In genomic region chr4:19961092-19961491, GRCh38 we compare ENCODE assay signal across 20 cellular contexts.
A peak's percentile ranks its signal among the peaks of the same experiment; 100 is the strongest.
DNase-seq lines count a peak whose midpoint lies in the region; ATAC-seq and TF ChIP-seq lines count a peak whose summit lies in the region.
"Had no signal": no experiment of that assay in that cellular context is flagged by ENCODE, and none has a peak within 500 bp of the region (broad histone marks: within the 10 kb centered on the region; RNA-seq: fewer than 3 reads in every experiment).

No MANE protein-coding gene starts in this region.

- H3K79me1 ChIP-seq in IMR-90 (ENCODE audit: low read depth in 1 of 2, low read length in 2 of 2) (no peaks in the 10 kb centered on the region), mesendoderm (ENCODE audit: low read length) (no peaks in the 10 kb centered on the region)

- no peak overlapping the region for H2BK15ac ChIP-seq in IMR-90 (ENCODE audit: low read depth, low read length)
- no peak overlapping the region for H2BK15ac ChIP-seq in mesendoderm (replicated peaks; ENCODE audit: low read depth)

- H2BK120ac ChIP-seq in IMR-90 (ENCODE audit: low read depth, low read length) (no peak overlapping the region), mesendoderm (ENCODE audit: low read depth, low read length) (no peak overlapping the region)

- TF ChIP-seq RAD21 in IMR-90 (IDR thresholded peaks at IDR 0.05; ENCODE audit: low read length), result no peak

- no peaks in the 10 kb centered on the region for H3K9me3 ChIP-seq in IMR-90 (ENCODE audit: control insufficient read depth, insufficient read depth, low read length)
- H3K9me3 ChIP-seq in WERI-Rb-1 (ENCODE audit: severe bottlenecking), result no peaks in the 10 kb centered on the region
- H3K9me3 ChIP-seq: SJSA1 had no signal

- H2BK5ac ChIP-seq in IMR-90 (ENCODE audit: low read depth, low read length, poor library complexity, severe bottlenecking) (peak overlapping the region; percentile 54), mesendoderm (ENCODE audit: low read length) (no peak overlapping the region)

- H2AK5ac ChIP-seq in IMR-90 (ENCODE audit: low read depth, low read length) (no peak overlapping the region), mesendoderm (ENCODE audit: low read length) (no peak overlapping the region)

- peak; percentile 70 for DNase-seq in AG09309 (ENCODE audit: low read depth)
- DNase-seq in IMR-90, result peak; percentile 86
- no peak for DNase-seq in chondrocyte (ENCODE audit: low spot score)
- peak; percentile 70 for DNase-seq in kidney tubule cell (ENCODE audit: low spot score)
- no peak for DNase-seq in COLO829 (ENCODE audit: low spot score)
- no peak for DNase-seq in WERI-Rb-1
- DNase-seq in mesendoderm, result no peak
- DNase-seq: COR-L47; effector memory CD8-positive, alpha-beta T cell; NCI-H1048; NCI-H2081; NCI-H524 treated with DMSO at 0.1 percent for 48 hours; stimulated activated CD4-positive, alpha-beta T cell treated with anti-CD3 and anti-CD28 coated beads, Interleukin-4, amount 100 ng/mL, for 1 hour had no signal

- no peaks in the 10 kb centered on the region for H4K20me1 ChIP-seq in IMR-90 (ENCODE audit: insufficient read depth, low read length)

- no peak overlapping the region for H3K4me3 ChIP-seq in AG09309 (ENCODE audit: control insufficient read depth, low read depth, low read length)
- no peak overlapping the region for H3K4me3 ChIP-seq in IMR-90 (ENCODE audit: insufficient read depth, low read depth, low read length)
- no peak overlapping the region for H3K4me3 ChIP-seq in WERI-Rb-1 (ENCODE audit: low read depth, low read length)
- no peak overlapping the region for H3K4me3 ChIP-seq in mesendoderm (ENCODE audit: low read length)
- H3K4me3 ChIP-seq: SJSA1 had no signal

- no peak overlapping the region; the same call in 1 of the 2 replicates for H3K23ac ChIP-seq in IMR-90 (ENCODE audit: low read depth, low read length)
- no peak overlapping the region for H3K23ac ChIP-seq in mesendoderm (ENCODE audit: low read length)

- BruUV-seq in IMR-90 (replicated peaks; lab: Mats Ljungman, UMichigan), result no TSS peak

- H4K5ac ChIP-seq in IMR-90 (ENCODE audit: low read depth, low read length), result no peak overlapping the region
- no peak overlapping the region for H4K5ac ChIP-seq in mesendoderm (ENCODE audit: low read length)

- no peaks in the 10 kb centered on the region for H3K36me3 ChIP-seq in IMR-90 (ENCODE audit: control insufficient read depth, insufficient read depth, low read length)
- no peaks in the 10 kb centered on the region for H3K36me3 ChIP-seq in WERI-Rb-1
- no peaks in the 10 kb centered on the region for H3K36me3 ChIP-seq in mesendoderm (ENCODE audit: control insufficient read depth, insufficient read depth, low read length)
- H3K36me3 ChIP-seq: SJSA1 had no signal

- no peak overlapping the region for H3K9ac ChIP-seq in IMR-90 (ENCODE audit: low read depth, low read length)
- no peak overlapping the region for H3K9ac ChIP-seq in mesendoderm (ENCODE audit: low read length)
- H3K9ac ChIP-seq: KMS-11 had no signal

- H3K36me3 Mint-ChIP-seq in chondrocyte (ENCODE audit: low read depth), result no peaks in the 10 kb centered on the region

- in situ Hi-C loops in IMR-90 (cut with MboI; ENCODE audit: low sequenced_read_pairs), result no loop called here

- H3K4ac ChIP-seq in IMR-90 (ENCODE audit: low read depth, low read length), result no peak overlapping the region
- no peak overlapping the region for H3K4ac ChIP-seq in mesendoderm (ENCODE audit: low read depth, low read length)

- no peaks in the 10 kb centered on the region for H3K27me3 ChIP-seq in IMR-90 (ENCODE audit: control insufficient read depth, insufficient read depth, low read length)
- no peaks in the 10 kb centered on the region for H3K27me3 ChIP-seq in WERI-Rb-1 (ENCODE audit: insufficient read depth, low read depth, severe bottlenecking)
- H3K27me3 ChIP-seq in mesendoderm (ENCODE audit: insufficient read depth, low read length, poor library complexity), result no peaks in the 10 kb centered on the region
- H3K27me3 ChIP-seq: SJSA1 had no signal

- H3K27me3 Mint-ChIP-seq in chondrocyte (ENCODE audit: low read depth), result no peaks in the 10 kb centered on the region
- H3K27me3 Mint-ChIP-seq: central memory CD8-positive, alpha-beta T cell; effector memory CD8-positive, alpha-beta T cell had no signal

- H3K4me3 Mint-ChIP-seq in chondrocyte (ENCODE audit: unreplicated experiment), result no peak overlapping the region
- H3K4me3 Mint-ChIP-seq: central memory CD8-positive, alpha-beta T cell; effector memory CD8-positive, alpha-beta T cell had no signal

- WGBS in IMR-90 (ENCODE audit: extremely low coverage in 2 of 2, insufficient read length in 1 of 2), 2 experiments, result no CpG with 5 or more reads among the region's 1 CpG
- WGBS in mesendoderm (ENCODE audit: extremely low coverage, insufficient coverage, low lambda C conversion rate), result no CpG with 5 or more reads among the region's 1 CpG

- peak overlapping the region; percentile 4 for H3K27ac Mint-ChIP-seq in chondrocyte (ENCODE audit: unreplicated experiment)
- H3K27ac Mint-ChIP-seq: activated T-helper 2 cell treated with anti-CD3 and anti-CD28 coated beads, Interferon-gamma antibody, Interleukin-2, Interleukin-4, amounts not matched to agents 10 μg/mL and 5 μg/mL and 100 μg/mL, durations not matched to agents 14 hours and 24 hours and 36 hours; effector memory CD8-positive, alpha-beta T cell had no signal

- TF ChIP-seq CTCF in AG09309 (IDR thresholded peaks at IDR 0.05; ENCODE audit: control insufficient read depth, insufficient read depth, low read depth, low read length, missing control alignments) (no peak), IMR-90 (conservative IDR thresholded peaks at IDR 0.05; ENCODE audit: low read depth, low read length) (no peak), chondrocyte (IDR thresholded peaks at IDR 0.05) (no peak), WERI-Rb-1 (IDR thresholded peaks at IDR 0.05; ENCODE audit: low read depth, low read length) (no peak)

- H3K27ac ChIP-seq in IMR-90 (ENCODE audit: insufficient read depth, low read length), result no peak overlapping the region
- no peak overlapping the region for H3K27ac ChIP-seq in WERI-Rb-1
- no peak overlapping the region for H3K27ac ChIP-seq in mesendoderm (ENCODE audit: low read depth, low read length)
- H3K27ac ChIP-seq: foreskin keratinocyte, KMS-11, SJSA1 had no signal

- H3K4me2 ChIP-seq in IMR-90 (ENCODE audit: low read depth, low read length) (peak overlapping the region; percentile 49; the same call in 1 of the 2 replicates), mesendoderm (ENCODE audit: low read length) (no peak overlapping the region)
- H3K4me2 ChIP-seq: KMS-11 had no signal

- peak; percentile 91 for ATAC-seq in IMR-90 (ENCODE audit: low read depth)
- no peak for ATAC-seq in GM19324 (IDR thresholded peaks at IDR 0.05; ENCODE audit: low FRiP score, unreplicated experiment)
- ATAC-seq: activated CD4-positive, CD25-positive, alpha-beta regulatory T cell treated with anti-CD3 and anti-CD28 coated beads, Interleukin-2, amount 50 U/mL, for 24 hours; effector memory CD8-positive, alpha-beta T cell; foreskin keratinocyte had no signal

- H2AFZ ChIP-seq in IMR-90 (replicated peaks; ENCODE audit: low read length, poor library complexity), result no peak overlapping the region

- H2AK9ac ChIP-seq in IMR-90 (replicated peaks; ENCODE audit: low read depth, low read length, poor library complexity), result no peak overlapping the region

- no peak overlapping the region for H3K18ac ChIP-seq in IMR-90 (ENCODE audit: low read depth, low read length)
- no peak overlapping the region for H3K18ac ChIP-seq in mesendoderm (ENCODE audit: low read length)

- peaks cover 8% of the 10 kb centered on the region for H3K9me3 Mint-ChIP-seq in chondrocyte (ENCODE audit: low read depth)
- H3K9me3 Mint-ChIP-seq: central memory CD8-positive, alpha-beta T cell had no signal

- no peak overlapping the region for H4K8ac ChIP-seq in IMR-90 (ENCODE audit: low read depth in 2 of 2, low read length in 2 of 2)
- H4K8ac ChIP-seq in mesendoderm (ENCODE audit: low read depth, low read length), result no peak overlapping the region

- H4K91ac ChIP-seq in IMR-90 (ENCODE audit: insufficient read depth, low read depth, low read length), result no peak overlapping the region

- CTCF ChIA-PET in IMR-90 (lab: Yijun Ruan, JAX), result interaction anchor here (0.6 kb wide), 1 partner anchor 9 kb away, joined by 3 read pairs; no protein-coding TSS in a partner anchor

- intact Hi-C loops in IMR-90 (cut with micrococcal nuclease), result no loop called here

- H2BK20ac ChIP-seq in IMR-90 (ENCODE audit: low read depth, low read length), result no peak overlapping the region

- POLR2A ChIA-PET in IMR-90 (lab: Charles Lee; ENCODE audit: unreplicated experiment), result no interaction called here

- H3K14ac ChIP-seq in IMR-90 (replicated peaks; ENCODE audit: low read depth, low read length), result no peak overlapping the region

- no peaks in the 10 kb centered on the region for H3K79me2 ChIP-seq in mesendoderm (ENCODE audit: control insufficient read depth, insufficient read depth, low read length)

- H3K56ac ChIP-seq in IMR-90 (ENCODE audit: extremely low read depth, insufficient read depth, low read length), result no peak overlapping the region
- no peak overlapping the region for H3K56ac ChIP-seq in mesendoderm (ENCODE audit: low read length)

- H3K4me1 ChIP-seq in IMR-90 (ENCODE audit: control insufficient read depth, insufficient read depth, low read length) (no peaks in the 10 kb centered on the region), mesendoderm (ENCODE audit: control insufficient read depth, low read depth, low read length) (no peaks in the 10 kb centered on the region)
- H3K4me1 ChIP-seq: foreskin keratinocyte had no signal

- peaks cover 12% of the 10 kb centered on the region for H3K4me1 Mint-ChIP-seq in chondrocyte (ENCODE audit: low read depth)
- H3K4me1 Mint-ChIP-seq: central memory CD8-positive, alpha-beta T cell had no signal

- dilution Hi-C loops in IMR-90 (cut with HindIII; ENCODE audit: low sequenced_read_pairs, unreplicated experiment), result no loop called here

- H3K9me1 ChIP-seq in IMR-90 (ENCODE audit: insufficient read depth, low read length), result no peaks in the 10 kb centered on the region

- TF ChIP-seq POLR2A in IMR-90 (IDR thresholded peaks at IDR 0.05; ENCODE audit: low read depth, low read length), result no peak

TF ChIP-seq in IMR-90, 13 proteins besides CTCF, POLR2A, EP300 and RAD21 (continues in another document):
- no peak for TF ChIP-seq RCOR1 (IDR thresholded peaks at IDR 0.05; ENCODE audit: insufficient replicate concordance, low read length)
- TF ChIP-seq BHLHE40 (IDR thresholded peaks at IDR 0.05; ENCODE audit: low read depth, low read length), result no peak
- no peak for TF ChIP-seq NFE2L2 (IDR thresholded peaks at IDR 0.05; ENCODE audit: low read depth, low read length)
- TF ChIP-seq MAZ (IDR thresholded peaks at IDR 0.05; ENCODE audit: borderline replicate concordance, low read depth, low read length), result no peak
- no peak for TF ChIP-seq USF2 (IDR thresholded peaks at IDR 0.05; ENCODE audit: low read depth, low read length)
- no peak for TF ChIP-seq CEBPB (IDR thresholded peaks at IDR 0.05; ENCODE audit: low read depth, low read length)

Comparison
In these comparisons a context has a peak if more than half of its experiments do, and no peak if none do; other contexts are left out.
1. DNase-seq: peak in AG09309 (single experiment), IMR-90 (single experiment) and kidney tubule cell (single experiment); none in chondrocyte (single experiment), COLO829 (single experiment), WERI-Rb-1 (single experiment) and mesendoderm (single experiment).